ENCODE assay signal across 8 cellular contexts in the genomic region with DNA sequence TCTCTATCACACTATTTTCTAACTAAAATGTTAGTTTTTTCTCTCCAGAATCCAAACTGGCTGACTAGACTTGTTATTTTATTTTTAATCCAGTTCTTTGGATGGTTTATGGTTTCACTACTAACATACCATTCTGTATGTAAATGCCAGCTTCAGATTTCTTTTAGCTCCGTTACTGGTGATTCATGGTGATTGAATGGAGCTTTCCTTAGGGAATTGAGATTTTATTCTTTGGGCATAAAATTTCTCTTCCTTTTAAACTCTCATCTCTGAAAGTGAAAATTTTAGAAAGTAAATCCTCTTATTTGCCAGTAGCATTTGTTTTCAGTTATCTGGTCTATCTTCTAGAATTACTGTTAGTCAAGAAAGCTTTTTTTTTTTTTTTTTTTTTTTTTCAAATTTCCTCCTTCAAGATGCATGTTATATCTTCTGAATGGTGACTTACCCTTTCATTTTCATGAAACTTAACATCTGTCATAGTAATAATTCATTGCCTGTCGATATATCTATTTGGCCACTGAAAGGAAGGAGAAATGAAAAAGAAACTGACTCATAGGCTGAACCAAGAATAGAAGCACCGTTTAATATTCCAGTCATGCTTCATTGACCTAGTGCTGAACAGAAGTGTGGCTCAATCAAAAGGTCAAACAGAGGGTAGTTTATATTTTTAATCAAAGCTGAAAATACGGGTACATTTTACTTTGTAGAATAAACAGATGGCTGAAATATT. TPM values are rescaled to one million over a fixed set of nuclear protein-coding genes. Genes with fewer than 3 reads are reported as not detected.
DNase-seq lines count a peak whose midpoint lies in the region; ATAC-seq and TF ChIP-seq lines count a peak whose summit lies in the region.

No MANE protein-coding gene starts in this region.

- H3K4me3 ChIP-seq in GM12864 (ENCODE audit: low read depth, low read length) (no peak overlapping the region; the same call in 1 of the 2 replicates), astrocyte of the spinal cord (ENCODE audit: low read depth, low read length) (no peak overlapping the region), BE2C (ENCODE audit: low read depth, low read length) (no peak overlapping the region)

- H3K9me3 ChIP-seq in BE2C: no peaks in the 10 kb centered on the region

- H3K27me3 ChIP-seq in BE2C: no peaks in the 10 kb centered on the region

- in situ Hi-C loops in astrocyte of the spinal cord (cut with HindIII; ENCODE audit: low sequenced_read_pairs): no loop called here

- no peaks in the 10 kb centered on the region for H3K36me3 ChIP-seq in BE2C

- peaks cover 3% of the 10 kb centered on the region; the same call in 1 of the 2 replicates for H3K4me1 ChIP-seq in BE2C

- peak; percentile 69 for DNase-seq in GM12864 (ENCODE audit: low read depth)
- DNase-seq in astrocyte of the spinal cord (ENCODE audit: low read depth, low spot score): peak; percentile 52
- DNase-seq in activated effector memory CD4-positive, alpha-beta T cell treated with Interleukin-2 at 50 U/mL for 16 hours: no peak
- no peak for DNase-seq in BE2C
- no peak for DNase-seq in activated CD4-positive, CD25-positive, alpha-beta regulatory T cell treated with anti-CD3 and anti-CD28 coated beads, Interleukin-2, amount 50 U/mL, for 72 hours
- no peak for DNase-seq in SW 1271 (lab: John Stamatoyannopoulos, UW)

- no peak for TF ChIP-seq CTCF in GM12864 (IDR thresholded peaks at IDR 0.05; ENCODE audit: low read depth, low read length, missing control alignments)
- no peak for TF ChIP-seq CTCF in astrocyte of the spinal cord (IDR thresholded peaks at IDR 0.05; ENCODE audit: low read depth, low read length)
- no peak for TF ChIP-seq CTCF in BE2C (IDR thresholded peaks at IDR 0.05; ENCODE audit: low read depth, low read length)

- ATAC-seq in GM21381 (IDR thresholded peaks at IDR 0.05; ENCODE audit: unreplicated experiment) (peak; percentile 77), HG03558 (IDR thresholded peaks at IDR 0.05; ENCODE audit: extremely low read depth, unreplicated experiment) (peak; percentile 86)

RNA-seq across cellular contexts. Expression of gene ENDOD1, which starts 6.4 kb away (rescaled TPM):
- 24.1 TPM for polyA plus RNA-seq in BE2C (2012; ENCODE audit: insufficient read depth, insufficient read length, low read depth)

RNA-seq across cellular contexts. Expression of gene SRSF8, which starts 29.3 kb away (rescaled TPM):
- 147 TPM for polyA plus RNA-seq in BE2C (2012; ENCODE audit: insufficient read depth, insufficient read length, low read depth)

RNA-seq across cellular contexts. Expression of gene KDM4F, which starts 46.8 kb away (rescaled TPM):
- not detected for polyA plus RNA-seq in BE2C (2012; ENCODE audit: insufficient read depth, insufficient read length, low read depth)

Comparison
In these comparisons a context has a peak if more than half of its experiments do, and no peak if none do; other contexts are left out.
1. DNase-seq: peak in GM12864 (single experiment) and astrocyte of the spinal cord (single experiment); none in activated effector memory CD4-positive, alpha-beta T cell treated with Interleukin-2 at 50 U/mL for 16 hours (single experiment), BE2C (single experiment), activated CD4-positive, CD25-positive, alpha-beta regulatory T cell treated with anti-CD3 and anti-CD28 coated beads, Interleukin-2, amount 50 U/mL, for 72 hours (single experiment) and SW 1271 (0 of 2).